In genomic region chr4:11548529-11549176, GRCh38 we compare ENCODE assay signal across 10 cellular contexts.
DNase-seq lines count a peak whose midpoint lies in the region; ATAC-seq and TF ChIP-seq lines count a peak whose summit lies in the region.
"Had no signal": no experiment of that assay in that cellular context is flagged by ENCODE, and none has a peak within 500 bp of the region (broad histone marks: within the 10 kb centered on the region; RNA-seq: fewer than 3 reads in every experiment).

No MANE protein-coding gene starts in this region.

- no peaks in the 10 kb centered on the region for H4K20me1 ChIP-seq in GM23338 (replicated peaks; ENCODE audit: insufficient read depth)

- intact Hi-C loops in MCF 10A (cut with micrococcal nuclease): no loop called here
- intact Hi-C loops in breast epithelium (cut with DNase I; ENCODE audit: low total_unique reads): no loop called here

- H3K4me3 ChIP-seq in breast epithelium (no peak overlapping the region), GM23338 (no peak overlapping the region)

- CTCF ChIA-PET in MCF 10A (lab: Yijun Ruan, JAX): interaction anchor here (0.6 to 0.7 kb wide), 2 partner anchors 105 to 330 kb away, joined by 3 read pairs; no protein-coding TSS in a partner anchor

- H3K9me3 Mint-ChIP-seq in MCF 10A (ENCODE audit: unreplicated experiment) (no peaks in the 10 kb centered on the region), type B pancreatic cell (no peaks in the 10 kb centered on the region), GM23338 (peaks cover 4% of the 10 kb centered on the region; the same call in 1 of the 3 replicates)
- no peaks in the 10 kb centered on the region for H3K9me3 Mint-ChIP-seq in activated T-helper 17 cell treated with anti-CD3 and anti-CD28 coated beads, Interleukin-2, amount 50 U/mL, for 72 hours

- ATAC-seq in HG03039 (IDR thresholded peaks at IDR 0.05; ENCODE audit: unreplicated experiment) (peak; percentile 92), GM23338 (no peak)
- ATAC-seq in activated T-helper 17 cell treated with anti-CD3 and anti-CD28 coated beads, Interleukin-2, amount 50 U/mL, for 72 hours (replicated peaks): peak; percentile 81

- no peak overlapping the region for H2AFZ ChIP-seq in GM23338

- POLR2A ChIA-PET in MCF 10A (lab: Yijun Ruan, JAX): interaction anchor here (0.6 kb wide), 1 partner anchor 122 kb away, joined by 3 read pairs; no protein-coding TSS in a partner anchor

- no TSS peak for BruUV-seq in MCF 10A (replicated peaks; lab: Mats Ljungman, UMichigan)

- H3K27me3 ChIP-seq in breast epithelium: no peaks in the 10 kb centered on the region
- H3K27me3 ChIP-seq in GM23338 (ENCODE audit: insufficient read depth): no peaks in the 10 kb centered on the region

- DNase-seq in MCF 10A (ENCODE audit: unreplicated experiment) (peak; percentile 81), breast epithelium (ENCODE audit: low spot score in 2 of 2) (no peak), type B pancreatic cell (ENCODE audit: extremely low spot score, unreplicated experiment) (no peak), mesenteric fat pad (ENCODE audit: low spot score) (no peak), HK-2 (ENCODE audit: unreplicated experiment) (no peak), GM23338 (ENCODE audit: low spot score) (no peak)
- DNase-seq: effector CD4-positive, alpha-beta T cell had no signal

- H3K79me2 ChIP-seq in GM23338 (replicated peaks; ENCODE audit: insufficient read depth): no peaks in the 10 kb centered on the region

- peaks cover 4% of the 10 kb centered on the region for H3K9me2 ChIP-seq in GM23338 (ENCODE audit: insufficient read depth)

- no peaks in the 10 kb centered on the region for H3K27me3 Mint-ChIP-seq in MCF 10A (ENCODE audit: insufficient read depth, unreplicated experiment)
- H3K27me3 Mint-ChIP-seq in activated T-helper 17 cell treated with anti-CD3 and anti-CD28 coated beads, Interleukin-2, amount 50 U/mL, for 72 hours: no peaks in the 10 kb centered on the region
- no peaks in the 10 kb centered on the region for H3K27me3 Mint-ChIP-seq in type B pancreatic cell
- peaks cover 2% of the 10 kb centered on the region for H3K27me3 Mint-ChIP-seq in GM23338 (ENCODE audit: insufficient read depth, low read depth, poor library complexity)

- H3K9me3 ChIP-seq in breast epithelium: no peaks in the 10 kb centered on the region

- H3K4me1 Mint-ChIP-seq in MCF 10A (ENCODE audit: insufficient read depth, unreplicated experiment): peaks cover 25% of the 10 kb centered on the region
- H3K4me1 Mint-ChIP-seq in activated T-helper 17 cell treated with anti-CD3 and anti-CD28 coated beads, Interleukin-2, amount 50 U/mL, for 72 hours: no peaks in the 10 kb centered on the region
- no peaks in the 10 kb centered on the region for H3K4me1 Mint-ChIP-seq in type B pancreatic cell (ENCODE audit: unreplicated experiment)
- H3K4me1 Mint-ChIP-seq in GM23338: no peaks in the 10 kb centered on the region

- H3K36me3 ChIP-seq in breast epithelium: no peaks in the 10 kb centered on the region
- no peaks in the 10 kb centered on the region for H3K36me3 ChIP-seq in GM23338 (ENCODE audit: insufficient read depth)

- H3K4me2 ChIP-seq in GM23338: no peak overlapping the region

- no peak for TF ChIP-seq CTCF in MCF 10A (IDR thresholded peaks at IDR 0.05; ENCODE audit: unreplicated experiment)
- TF ChIP-seq CTCF in breast epithelium (IDR thresholded peaks at IDR 0.05): no peak
- no peak for TF ChIP-seq CTCF in type B pancreatic cell (conservative IDR thresholded peaks at IDR 0.05)
- no peak for TF ChIP-seq CTCF in GM23338 (conservative IDR thresholded peaks at IDR 0.05; ENCODE audit: low read depth in 2 of 2)

- H3K4me3 Mint-ChIP-seq in MCF 10A (ENCODE audit: unreplicated experiment): no peak overlapping the region
- no peak overlapping the region for H3K4me3 Mint-ChIP-seq in activated T-helper 17 cell treated with anti-CD3 and anti-CD28 coated beads, Interleukin-2, amount 50 U/mL, for 72 hours
- H3K4me3 Mint-ChIP-seq in type B pancreatic cell: no peak overlapping the region
- no peak overlapping the region for H3K4me3 Mint-ChIP-seq in GM23338
- H3K4me3 Mint-ChIP-seq: B cell had no signal

- H3K27ac ChIP-seq in breast epithelium (no peak overlapping the region), GM23338 (ENCODE audit: low read depth) (no peak overlapping the region)

- H3K27ac Mint-ChIP-seq in MCF 10A (ENCODE audit: low read depth, unreplicated experiment) (peak overlapping the region; percentile 70), type B pancreatic cell (peak overlapping the region; percentile 79), GM23338 (no peak overlapping the region)
- no peak overlapping the region for H3K27ac Mint-ChIP-seq in activated T-helper 17 cell treated with anti-CD3 and anti-CD28 coated beads, Interleukin-2, amount 50 U/mL, for 72 hours
- H3K27ac Mint-ChIP-seq: B cell had no signal

- no peak for TF ChIP-seq POLR2A in breast epithelium (IDR thresholded peaks at IDR 0.05)

- H3F3A ChIP-seq in GM23338 (replicated peaks; ENCODE audit: low read depth): no peaks in the 10 kb centered on the region

- H3K4me1 ChIP-seq in breast epithelium (no peaks in the 10 kb centered on the region), GM23338 (ENCODE audit: insufficient read depth) (no peaks in the 10 kb centered on the region)

- H3K36me3 Mint-ChIP-seq in MCF 10A (ENCODE audit: insufficient read depth, unreplicated experiment): no peaks in the 10 kb centered on the region
- no peaks in the 10 kb centered on the region for H3K36me3 Mint-ChIP-seq in activated T-helper 17 cell treated with anti-CD3 and anti-CD28 coated beads, Interleukin-2, amount 50 U/mL, for 72 hours (ENCODE audit: low read depth)
- H3K36me3 Mint-ChIP-seq in type B pancreatic cell: no peaks in the 10 kb centered on the region
- H3K36me3 Mint-ChIP-seq in GM23338 (ENCODE audit: low read depth): no peaks in the 10 kb centered on the region

TF ChIP-seq in GM23338, 12 proteins besides CTCF, POLR2A, EP300 and RAD21 (continues in another document):
- TF ChIP-seq EZH2phosphoT487 (IDR thresholded peaks at IDR 0.05; ENCODE audit: unreplicated experiment): no peak
- TF ChIP-seq ZNF114 (CRISPR knock-in tag; IDR thresholded peaks at IDR 0.05): no peak
- TF ChIP-seq POLR2AphosphoS5 (IDR thresholded peaks at IDR 0.05; ENCODE audit: low read depth): no peak
- TF ChIP-seq ZNF462 (CRISPR knock-in tag; IDR thresholded peaks at IDR 0.05): no peak

Comparison
In these comparisons a context has a peak if more than half of its experiments do, and no peak if none do; other contexts are left out.
1. H3K27ac Mint-ChIP-seq: peak in MCF 10A (single experiment) and type B pancreatic cell (single experiment); none in activated T-helper 17 cell treated with anti-CD3 and anti-CD28 coated beads, Interleukin-2, amount 50 U/mL, for 72 hours (single experiment) and GM23338 (single experiment).